Comparison of ENCODE assay signal across 28 cellular contexts in the genomic region with DNA sequence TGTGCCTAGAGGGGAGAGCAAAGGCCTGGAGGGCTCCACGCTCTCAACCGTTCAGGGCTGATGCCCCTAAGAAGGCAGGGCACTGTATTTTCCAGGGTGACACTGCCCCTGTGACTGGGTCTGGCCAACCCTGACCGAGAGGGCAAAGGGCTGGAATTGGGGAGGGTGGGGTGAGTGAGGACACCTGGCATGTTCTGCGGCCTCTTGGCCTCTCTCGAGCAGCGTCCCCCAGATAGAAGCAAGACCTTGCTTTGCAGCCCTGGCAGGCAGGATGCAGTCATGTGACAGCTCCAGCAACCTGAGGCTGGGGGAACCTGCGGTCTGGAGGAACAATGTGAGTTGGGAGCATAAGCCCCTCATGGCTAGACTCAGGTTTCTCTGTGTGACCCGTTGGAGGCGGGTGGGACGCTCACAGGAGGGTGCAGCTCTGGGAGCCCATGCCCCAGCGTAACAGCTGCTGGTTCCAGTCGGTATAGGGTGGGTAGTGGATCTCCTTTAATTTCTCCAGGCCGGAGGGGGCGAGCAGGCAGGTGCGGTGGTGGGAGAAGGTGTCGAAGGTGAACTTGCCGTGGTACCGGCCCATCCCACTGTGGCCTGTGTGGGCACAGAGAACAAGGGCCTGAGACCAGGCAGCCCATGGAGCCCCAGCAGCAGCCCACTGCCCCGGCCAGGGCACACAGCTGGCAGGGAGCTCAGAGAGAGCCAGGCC. TPM values are rescaled to one million over a fixed set of nuclear protein-coding genes. Genes with fewer than 3 reads are reported as not detected.
A peak's percentile ranks its signal among the peaks of the same experiment; 100 is the strongest.
DNase-seq lines count a peak whose midpoint lies in the region; ATAC-seq, FAIRE-seq and TF ChIP-seq lines count a peak whose summit lies in the region.
"Had no signal": no experiment of that assay in that cellular context is flagged by ENCODE, and none has a peak within 500 bp of the region (broad histone marks: within the 10 kb centered on the region; RNA-seq: fewer than 3 reads in every experiment).

No MANE protein-coding gene starts in this region.

- no TSS peak for BruUV-seq in HepG2 (replicated peaks; lab: Mats Ljungman, UMichigan)

- CTCF ChIA-PET in HepG2 (lab: Yijun Ruan, JAX; ENCODE audit: low intra/inter-chr PET ratio, low total read pairs), result no interaction called here

- ATAC-seq in HepG2, result no peak
- no peak for ATAC-seq in HG02798 (IDR thresholded peaks at IDR 0.05; ENCODE audit: poor library complexity, unreplicated experiment)

- H3K4me3 Mint-ChIP-seq in endodermal cell, result no peak overlapping the region
- H3K4me3 Mint-ChIP-seq in neural progenitor cell, result no peak overlapping the region
- no peak overlapping the region for H3K4me3 Mint-ChIP-seq in glutamatergic neuron (ENCODE audit: unreplicated experiment)
- H3K4me3 Mint-ChIP-seq: CD14-positive monocyte, IgD-negative memory B cell had no signal

- H3K4me1 Mint-ChIP-seq in endodermal cell (no peaks in the 10 kb centered on the region), neural progenitor cell (no peaks in the 10 kb centered on the region), glutamatergic neuron (ENCODE audit: low read depth, unreplicated experiment) (no peaks in the 10 kb centered on the region)
- H3K4me1 Mint-ChIP-seq: CD14-positive monocyte had no signal

- H3K4me1 ChIP-seq in liver (ENCODE audit: control insufficient read depth in 4 of 4, insufficient read depth in 4 of 4, low read length in 3 of 4) (peaks cover 0 to 3% (median under 1%) of the 10 kb centered on the region in 4 donors), HepG2 (ENCODE audit: insufficient read depth, low read length) (peaks cover 9% of the 10 kb centered on the region), endodermal cell (ENCODE audit: control insufficient read depth, insufficient read depth, low read length) (no peaks in the 10 kb centered on the region), neural progenitor cell (no peaks in the 10 kb centered on the region)

- H3K36me3 ChIP-seq in liver (ENCODE audit: control insufficient read depth in 4 of 4, insufficient read depth in 3 of 4, low read depth in 1 of 4, low read length in 3 of 4) (no peaks in the 10 kb centered on the region), HepG2 (replicated peaks in 1 of 2; ENCODE audit: control insufficient read depth in 1 of 2, insufficient read depth in 2 of 2, low read length in 2 of 2) (no peaks in the 10 kb centered on the region), endodermal cell (ENCODE audit: control insufficient read depth, insufficient read depth, low read length) (no peaks in the 10 kb centered on the region), neural progenitor cell (no peaks in the 10 kb centered on the region)

- DNase-seq in HepG2 (ENCODE audit: low spot score), result no peak
- peak; percentile 43 for DNase-seq in endodermal cell
- DNase-seq in neural progenitor cell (ENCODE audit: low spot score), result no peak
- no peak for DNase-seq in RPMI8226
- no peak for DNase-seq in superior temporal gyrus (ENCODE audit: extremely low spot score)
- DNase-seq in glutamatergic neuron, result no peak
- DNase-seq: DMS53; EL; GF-D8; GM23248; HCEC 1CT; Kasumi-1; NCI-H1092; NCI-H1436 treated with DMSO at 0.1 percent for 48 hours; NCI-H1930; NCI-H345; NCI-H524; NCI-H774; NK-92 treated with Interleukin-12 subunit alpha and Interleukin-12 subunit beta, amount 100 ng/mL, for 24 hours; SIG-M5; SK-N-SH had no signal

- no peak for FAIRE-seq in HepG2 (lab: Jason Lieb, UNC)
- FAIRE-seq: A204.1, D721Med had no signal

- H3K27me3 ChIP-seq in liver (ENCODE audit: control insufficient read depth in 4 of 4, insufficient read depth in 4 of 4, low read length in 3 of 4) (no peaks in the 10 kb centered on the region), HepG2 (ENCODE audit: control insufficient read depth in 1 of 2, insufficient read depth in 2 of 2, low read length in 2 of 2) (peaks cover 1 to 17% of the 10 kb centered on the region in 2 experiments; a peak in 3 of 5 replicates), endodermal cell (ENCODE audit: control insufficient read depth, insufficient read depth, low read length, poor library complexity, severe bottlenecking) (no peaks in the 10 kb centered on the region), neural progenitor cell (no peaks in the 10 kb centered on the region)

- TF ChIP-seq EP300 in HepG2 (IDR thresholded peaks at IDR 0.05; ENCODE audit: low read depth in 2 of 2, low read length in 2 of 2), result no peak
- TF ChIP-seq EP300 in HepG2 (CRISPR knock-in tag; IDR thresholded peaks at IDR 0.05; ENCODE audit: borderline replicate concordance), result no peak

- H3K36me3 Mint-ChIP-seq in endodermal cell (ENCODE audit: low read depth), result no peaks in the 10 kb centered on the region
- no peaks in the 10 kb centered on the region for H3K36me3 Mint-ChIP-seq in neural progenitor cell
- H3K36me3 Mint-ChIP-seq in glutamatergic neuron (ENCODE audit: unreplicated experiment), result no peaks in the 10 kb centered on the region
- H3K36me3 Mint-ChIP-seq: CD14-positive monocyte, IgD-negative memory B cell had no signal

- H3K27me3 Mint-ChIP-seq in endodermal cell (ENCODE audit: insufficient read depth) (peaks cover 3% of the 10 kb centered on the region), neural progenitor cell (ENCODE audit: insufficient read depth, low read depth) (peaks cover 5% of the 10 kb centered on the region), glutamatergic neuron (ENCODE audit: unreplicated experiment) (peaks cover 3% of the 10 kb centered on the region)

- H3K9me3 ChIP-seq in liver (ENCODE audit: control insufficient read depth in 4 of 4, low read length in 3 of 4) (no peaks in the 10 kb centered on the region), HepG2 (ENCODE audit: low read length) (no peaks in the 10 kb centered on the region), endodermal cell (ENCODE audit: control insufficient read depth, low read length) (no peaks in the 10 kb centered on the region), neural progenitor cell (ENCODE audit: low read depth) (no peaks in the 10 kb centered on the region)
- H3K9me3 ChIP-seq: SK-N-SH had no signal

- TF ChIP-seq CTCF in liver (IDR thresholded peaks at IDR 0.05; ENCODE audit: low read depth, low read length, missing input control) (no peak), HepG2 (CRISPR knock-in tag; IDR thresholded peaks at IDR 0.05) (no peak), endodermal cell (conservative IDR thresholded peaks at IDR 0.05) (no peak), neural progenitor cell (IDR thresholded peaks at IDR 0.05) (no peak), glutamatergic neuron (IDR thresholded peaks at IDR 0.05; ENCODE audit: partially characterized antibody, unreplicated experiment) (no peak)

- H3K4me2 ChIP-seq in HepG2 (ENCODE audit: low read depth, low read length) (no peak overlapping the region), neural progenitor cell (no peak overlapping the region)
- H3K4me2 ChIP-seq: SK-N-SH had no signal

- H3K9ac ChIP-seq in liver (ENCODE audit: low read depth in 1 of 2, low read length in 2 of 2) (no peak overlapping the region), HepG2 (ENCODE audit: insufficient read depth, low read depth, low read length) (no peak overlapping the region), endodermal cell (ENCODE audit: extremely low read depth, low read length, poor library complexity, severe bottlenecking) (no peak overlapping the region), neural progenitor cell (no peak overlapping the region)
- H3K9ac ChIP-seq: GM23248, SK-N-SH had no signal

- no peak overlapping the region for H3K27ac ChIP-seq in liver (ENCODE audit: low read depth in 1 of 2, low read length in 2 of 2)
- no peak overlapping the region for H3K27ac ChIP-seq in HepG2 (ENCODE audit: extremely low read length, insufficient read depth, low read length)
- H3K27ac ChIP-seq in endodermal cell (ENCODE audit: low read depth, low read length), result no peak overlapping the region
- no peak overlapping the region for H3K27ac ChIP-seq in neural progenitor cell
- H3K27ac ChIP-seq: GM23248 had no signal

- no peak overlapping the region for H3K4me3 ChIP-seq in liver (ENCODE audit: low read depth in 1 of 3, low read length in 3 of 3)
- H3K4me3 ChIP-seq in HepG2 (replicated peaks in 1 of 3; ENCODE audit: insufficient read depth in 1 of 3, low read depth in 2 of 3, low read length in 3 of 3), result no peak overlapping the region
- no peak overlapping the region for H3K4me3 ChIP-seq in endodermal cell (ENCODE audit: low read length)
- H3K4me3 ChIP-seq in neural progenitor cell, result no peak overlapping the region
- H3K4me3 ChIP-seq: GM23248 had no signal

- no peak for TF ChIP-seq RAD21 in liver (IDR thresholded peaks at IDR 0.05)
- no peak for TF ChIP-seq RAD21 in HepG2 (CRISPR knock-in tag; IDR thresholded peaks at IDR 0.05)

- TF ChIP-seq POLR2A in HepG2 (IDR thresholded peaks at IDR 0.05; ENCODE audit: insufficient read depth in 1 of 2, low read depth in 2 of 2, low read length in 2 of 2), result no peak

- H3F3A ChIP-seq in neural progenitor cell (ENCODE audit: low read depth), result no peaks in the 10 kb centered on the region

- intact Hi-C loops in HepG2 (cut with micrococcal nuclease; ENCODE audit: unreplicated experiment), result no loop called here

- POLR2A ChIA-PET in HepG2 (lab: Yijun Ruan, JAX), result no interaction called here

- peaks cover 12% of the 10 kb centered on the region for H3K9me3 Mint-ChIP-seq in endodermal cell
- no peaks in the 10 kb centered on the region for H3K9me3 Mint-ChIP-seq in neural progenitor cell
- H3K9me3 Mint-ChIP-seq in glutamatergic neuron (ENCODE audit: unreplicated experiment), result no peaks in the 10 kb centered on the region
- H3K9me3 Mint-ChIP-seq: IgD-negative memory B cell had no signal

- 77% methylated on average over 19 of the region's 19 CpGs for WGBS in liver
- WGBS in HepG2 (ENCODE audit: low lambda C conversion rate), result 68% methylated on average over 10 of the region's 19 CpGs
- 91 to 97% methylated on average over 16 to 19 of the region's 19 CpGs for WGBS in endodermal cell (ENCODE audit: insufficient coverage in 1 of 2, insufficient read length in 1 of 2), 2 experiments

- no peaks in the 10 kb centered on the region for H4K20me1 ChIP-seq in HepG2 (ENCODE audit: insufficient read depth, low read length)
- no peaks in the 10 kb centered on the region for H4K20me1 ChIP-seq in neural progenitor cell (ENCODE audit: low read depth)

- H3K27ac Mint-ChIP-seq in endodermal cell (no peak overlapping the region), neural progenitor cell (no peak overlapping the region), glutamatergic neuron (ENCODE audit: unreplicated experiment) (no peak overlapping the region)
- H3K27ac Mint-ChIP-seq: CD14-positive monocyte, IgD-negative memory B cell had no signal

- H3K79me2 ChIP-seq in HepG2 (ENCODE audit: insufficient read depth, low read length) (no peaks in the 10 kb centered on the region), neural progenitor cell (ENCODE audit: low read depth) (no peaks in the 10 kb centered on the region)

- in situ Hi-C loops in HepG2 (cut with HindIII; ENCODE audit: extremely low pct_ligation_motif_present, low pct_unique_long_range_greater_than_20kb), result loop anchor here (25.0 kb wide), 1 partner anchor 124 kb away; no protein-coding TSS in a partner anchor

- no peak overlapping the region for H2AFZ ChIP-seq in HepG2 (ENCODE audit: low read length)
- H2AFZ ChIP-seq in neural progenitor cell (replicated peaks), result peak overlapping the region; percentile 50
- H2AFZ ChIP-seq: GM23248 had no signal

RNA-seq across cellular contexts. Expression of a gene that starts 11.5 kb away (rescaled TPM):
- total RNA-seq in liver (not detected), HepG2 (2016; rRNA removed; fragmentation: Illumina TruSeq; extraction: Trizol) (not detected in 2 replicates), endodermal cell (not detected), neural progenitor cell (ENCODE audit: low replicate concordance) (not detected in 2 replicates), glutamatergic neuron (ENCODE audit: unreplicated experiment) (not detected)
- polyA plus RNA-seq in liver (not detected), HepG2 (2011; rRNA removed) (not detected in 2 replicates)
- not detected in 2 replicates for total RNA-seq in HepG2 (2016; cell fraction: cytosol; rRNA removed; fragmentation: Illumina TruSeq; extraction: Trizol; ENCODE audit: low read depth)
- total RNA-seq in HepG2 (2016; cell fraction: insoluble cytoplasmic fraction; rRNA removed; fragmentation: Illumina TruSeq; extraction: Trizol), result not detected in 2 replicates
- total RNA-seq in HepG2 (2016; cell fraction: membrane; rRNA removed; fragmentation: Illumina TruSeq; extraction: Trizol), result not detected in 2 replicates
- not detected in 2 replicates for total RNA-seq in HepG2 (2016; cell fraction: nucleus; rRNA removed; fragmentation: Illumina TruSeq; extraction: Trizol)
- not detected in 2 replicates for polyA plus RNA-seq in HepG2 (2011; cell fraction: cytosol; rRNA removed)
- polyA plus RNA-seq in HepG2 (2011; cell fraction: nucleus; rRNA removed), result not detected in 2 replicates
- not detected in 2 replicates for polyA plus RNA-seq in HepG2 (2012)
- not detected in 2 replicates for polyA plus RNA-seq in HepG2 (2016; cell fraction: cytosol; fragmentation: Illumina TruSeq; extraction: Trizol; ENCODE audit: low read depth)
- not detected in 2 replicates for polyA plus RNA-seq in HepG2 (2016; cell fraction: insoluble cytoplasmic fraction; fragmentation: Illumina TruSeq; extraction: Trizol; ENCODE audit: low read depth)
- not detected in 2 replicates for polyA plus RNA-seq in HepG2 (2016; cell fraction: membrane; fragmentation: Illumina TruSeq; extraction: Trizol; ENCODE audit: low read depth)
- polyA plus RNA-seq in HepG2 (2016; cell fraction: nucleus; fragmentation: Illumina TruSeq; extraction: Trizol; ENCODE audit: insufficient read depth, low read depth), result not detected in 2 replicates
- not detected in 2 replicates for polyA minus RNA-seq in HepG2 (2011; rRNA and poly(A)+ RNA removed; ENCODE audit: low replicate concordance)
- not detected in 2 replicates for polyA minus RNA-seq in HepG2 (2011; cell fraction: cytosol; rRNA and poly(A)+ RNA removed)
- not detected in 2 replicates for polyA minus RNA-seq in HepG2 (2011; cell fraction: nucleus; rRNA and poly(A)+ RNA removed)
- polyA plus RNA-seq in endodermal cell (2013, experiment 1 of 2), result not detected
- not detected for polyA plus RNA-seq in endodermal cell (2013, experiment 2 of 2)
- total RNA-seq: GM23248, MCF 10A had no signal
- polyA plus RNA-seq: CD14-positive monocyte, GM23248, IgD-negative memory B cell, SK-N-SH had no signal

RNA-seq across cellular contexts. Expression of a gene that starts 12.4 kb away (rescaled TPM):
- 1 to 10 TPM; 2.7 to 5.8 TPM for total RNA-seq in liver
- polyA plus RNA-seq in liver, result 10 to 100 TPM in 1 of 2 donors, 1 to 10 TPM in 1; 9.4 to 12.9 TPM
- total RNA-seq in HepG2 (2016; rRNA removed; fragmentation: Illumina TruSeq; extraction: Trizol), result 3.3 and 3.4 TPM in 2 replicates
- 1.1 and 1.2 TPM in 2 replicates for total RNA-seq in HepG2 (2016; cell fraction: cytosol; rRNA removed; fragmentation: Illumina TruSeq; extraction: Trizol; ENCODE audit: low read depth)
- 3.4 and 4.0 TPM in 2 replicates for total RNA-seq in HepG2 (2016; cell fraction: insoluble cytoplasmic fraction; rRNA removed; fragmentation: Illumina TruSeq; extraction: Trizol)
- total RNA-seq in HepG2 (2016; cell fraction: membrane; rRNA removed; fragmentation: Illumina TruSeq; extraction: Trizol), result 1.5 and 1.9 TPM in 2 replicates
- 1.6 and 1.7 TPM in 2 replicates for total RNA-seq in HepG2 (2016; cell fraction: nucleus; rRNA removed; fragmentation: Illumina TruSeq; extraction: Trizol)
- polyA plus RNA-seq in HepG2 (2011; rRNA removed), result 3.7 and 7.6 TPM in 2 replicates
- polyA plus RNA-seq in HepG2 (2011; cell fraction: cytosol; rRNA removed), result 3.7 and 4.0 TPM in 2 replicates
- 8.6 and 13.6 TPM in 2 replicates for polyA plus RNA-seq in HepG2 (2011; cell fraction: nucleus; rRNA removed)
- 3.9 and 4.4 TPM in 2 replicates for polyA plus RNA-seq in HepG2 (2012)
- polyA plus RNA-seq in HepG2 (2016; cell fraction: cytosol; fragmentation: Illumina TruSeq; extraction: Trizol; ENCODE audit: low read depth), result 0.75 and 1.2 TPM in 2 replicates
- polyA plus RNA-seq in HepG2 (2016; cell fraction: insoluble cytoplasmic fraction; fragmentation: Illumina TruSeq; extraction: Trizol; ENCODE audit: low read depth), result 3.5 and 4.2 TPM in 2 replicates
- 1.7 and 1.9 TPM in 2 replicates for polyA plus RNA-seq in HepG2 (2016; cell fraction: membrane; fragmentation: Illumina TruSeq; extraction: Trizol; ENCODE audit: low read depth)
- polyA plus RNA-seq in HepG2 (2016; cell fraction: nucleus; fragmentation: Illumina TruSeq; extraction: Trizol; ENCODE audit: insufficient read depth, low read depth), result 6.5 and 6.8 TPM in 2 replicates
- 3.0 TPM in 1 of 2 replicates, not detected in the other for polyA minus RNA-seq in HepG2 (2011; rRNA and poly(A)+ RNA removed; ENCODE audit: low replicate concordance)
- polyA minus RNA-seq in HepG2 (2011; cell fraction: cytosol; rRNA and poly(A)+ RNA removed), result 2.1 and 2.2 TPM in 2 replicates
- 0.90 and 1.1 TPM in 2 replicates for polyA minus RNA-seq in HepG2 (2011; cell fraction: nucleus; rRNA and poly(A)+ RNA removed)
- under 1 TPM; 0.20 to 0.71 TPM for total RNA-seq in endodermal cell
- not detected for polyA plus RNA-seq in endodermal cell (2013, experiment 1 of 2)
- polyA plus RNA-seq in endodermal cell (2013, experiment 2 of 2), result not detected
- total RNA-seq in neural progenitor cell (ENCODE audit: low replicate concordance), result not detected in 2 replicates
- not detected for total RNA-seq in glutamatergic neuron (ENCODE audit: unreplicated experiment)
- total RNA-seq: GM23248, MCF 10A had no signal
- polyA plus RNA-seq: GM23248, SK-N-SH had no signal

RNA-seq across cellular contexts. Expression of a gene that starts 23.4 kb away (rescaled TPM):
- total RNA-seq in liver (not detected), HepG2 (2016; rRNA removed; fragmentation: Illumina TruSeq; extraction: Trizol) (0.17 and 0.27 TPM in 2 replicates), endodermal cell (not detected), neural progenitor cell (ENCODE audit: low replicate concordance) (not detected in 2 replicates), glutamatergic neuron (ENCODE audit: unreplicated experiment) (not detected)
- polyA plus RNA-seq in liver (under 1 TPM; 0.12 to 0.43 TPM), HepG2 (2011; rRNA removed) (1.7 and 3.1 TPM in 2 replicates)
- total RNA-seq in HepG2 (2016; cell fraction: cytosol; rRNA removed; fragmentation: Illumina TruSeq; extraction: Trizol; ENCODE audit: low read depth), result not detected in 2 replicates
- total RNA-seq in HepG2 (2016; cell fraction: insoluble cytoplasmic fraction; rRNA removed; fragmentation: Illumina TruSeq; extraction: Trizol), result 0.15 and 0.45 TPM in 2 replicates
- 0.15 and 0.28 TPM in 2 replicates for total RNA-seq in HepG2 (2016; cell fraction: membrane; rRNA removed; fragmentation: Illumina TruSeq; extraction: Trizol)
- 0.25 and 0.31 TPM in 2 replicates for total RNA-seq in HepG2 (2016; cell fraction: nucleus; rRNA removed; fragmentation: Illumina TruSeq; extraction: Trizol)
- polyA plus RNA-seq in HepG2 (2011; cell fraction: cytosol; rRNA removed), result 1.5 and 2.1 TPM in 2 replicates
- polyA plus RNA-seq in HepG2 (2011; cell fraction: nucleus; rRNA removed), result 2.4 and 3.7 TPM in 2 replicates
- polyA plus RNA-seq in HepG2 (2012), result 1.1 and 4.1 TPM in 2 replicates
- 0.36 and 0.74 TPM in 2 replicates for polyA plus RNA-seq in HepG2 (2016; cell fraction: cytosol; fragmentation: Illumina TruSeq; extraction: Trizol; ENCODE audit: low read depth)
- 0.87 and 1.3 TPM in 2 replicates for polyA plus RNA-seq in HepG2 (2016; cell fraction: insoluble cytoplasmic fraction; fragmentation: Illumina TruSeq; extraction: Trizol; ENCODE audit: low read depth)
- polyA plus RNA-seq in HepG2 (2016; cell fraction: membrane; fragmentation: Illumina TruSeq; extraction: Trizol; ENCODE audit: low read depth), result 0.65 and 0.89 TPM in 2 replicates
- 0.82 and 1.00 TPM in 2 replicates for polyA plus RNA-seq in HepG2 (2016; cell fraction: nucleus; fragmentation: Illumina TruSeq; extraction: Trizol; ENCODE audit: insufficient read depth, low read depth)
- 0.72 TPM in 1 of 2 replicates, not detected in the other for polyA minus RNA-seq in HepG2 (2011; rRNA and poly(A)+ RNA removed; ENCODE audit: low replicate concordance)
- polyA minus RNA-seq in HepG2 (2011; cell fraction: cytosol; rRNA and poly(A)+ RNA removed), result 0.62 and 1.3 TPM in 2 replicates
- polyA minus RNA-seq in HepG2 (2011; cell fraction: nucleus; rRNA and poly(A)+ RNA removed), result 0.26 TPM in 1 of 2 replicates, not detected in the other
- polyA plus RNA-seq in endodermal cell (2013, experiment 1 of 2), result 1.7 TPM
- 1.7 TPM for polyA plus RNA-seq in endodermal cell (2013, experiment 2 of 2)
- total RNA-seq: GM23248, MCF 10A had no signal
- polyA plus RNA-seq: CD14-positive monocyte, GM23248, IgD-negative memory B cell, SK-N-SH had no signal

RNA-seq across cellular contexts. Expression of a gene that starts 33.2 kb away (rescaled TPM):
- 10 to 100 TPM; 19.5 to 19.6 TPM for total RNA-seq in liver
- 10 to 100 TPM; 29.3 to 66.9 TPM for polyA plus RNA-seq in liver
- 18.0 and 25.8 TPM in 2 replicates for total RNA-seq in HepG2 (2016; rRNA removed; fragmentation: Illumina TruSeq; extraction: Trizol)
- 20.3 and 23.2 TPM in 2 replicates for total RNA-seq in HepG2 (2016; cell fraction: cytosol; rRNA removed; fragmentation: Illumina TruSeq; extraction: Trizol; ENCODE audit: low read depth)
- 15.4 and 25.8 TPM in 2 replicates for total RNA-seq in HepG2 (2016; cell fraction: insoluble cytoplasmic fraction; rRNA removed; fragmentation: Illumina TruSeq; extraction: Trizol)
- total RNA-seq in HepG2 (2016; cell fraction: membrane; rRNA removed; fragmentation: Illumina TruSeq; extraction: Trizol), result 20.1 and 24.5 TPM in 2 replicates
- 14.1 and 16.1 TPM in 2 replicates for total RNA-seq in HepG2 (2016; cell fraction: nucleus; rRNA removed; fragmentation: Illumina TruSeq; extraction: Trizol)
- polyA plus RNA-seq in HepG2 (2011; rRNA removed), result 6.7 and 7.8 TPM in 2 replicates
- polyA plus RNA-seq in HepG2 (2011; cell fraction: cytosol; rRNA removed), result 4.9 and 12.5 TPM in 2 replicates
- polyA plus RNA-seq in HepG2 (2011; cell fraction: nucleus; rRNA removed), result 38.1 and 38.7 TPM in 2 replicates
- polyA plus RNA-seq in HepG2 (2012), result 13.5 and 13.9 TPM in 2 replicates
- 26.1 and 30.7 TPM in 2 replicates for polyA plus RNA-seq in HepG2 (2016; cell fraction: cytosol; fragmentation: Illumina TruSeq; extraction: Trizol; ENCODE audit: low read depth)
- polyA plus RNA-seq in HepG2 (2016; cell fraction: insoluble cytoplasmic fraction; fragmentation: Illumina TruSeq; extraction: Trizol; ENCODE audit: low read depth), result 20.3 and 26.5 TPM in 2 replicates
- polyA plus RNA-seq in HepG2 (2016; cell fraction: membrane; fragmentation: Illumina TruSeq; extraction: Trizol; ENCODE audit: low read depth), result 20.2 and 22.8 TPM in 2 replicates
- polyA plus RNA-seq in HepG2 (2016; cell fraction: nucleus; fragmentation: Illumina TruSeq; extraction: Trizol; ENCODE audit: insufficient read depth, low read depth), result 27.4 and 28.8 TPM in 2 replicates
- 11.2 and 17.2 TPM in 2 replicates for polyA minus RNA-seq in HepG2 (2011; rRNA and poly(A)+ RNA removed; ENCODE audit: low replicate concordance)
- 5.1 and 6.1 TPM in 2 replicates for polyA minus RNA-seq in HepG2 (2011; cell fraction: cytosol; rRNA and poly(A)+ RNA removed)
- polyA minus RNA-seq in HepG2 (2011; cell fraction: nucleus; rRNA and poly(A)+ RNA removed), result 11.8 and 16.4 TPM in 2 replicates
- 10 to 100 TPM in 1 of 2 donors, 1 to 10 TPM in 1; 9.5 to 13.1 TPM for total RNA-seq in endodermal cell
- 13.6 TPM for polyA plus RNA-seq in endodermal cell (2013, experiment 1 of 2)
- 13.4 TPM for polyA plus RNA-seq in endodermal cell (2013, experiment 2 of 2)
- 1.6 and 4.1 TPM in 2 replicates for total RNA-seq in neural progenitor cell (ENCODE audit: low replicate concordance)
- total RNA-seq in glutamatergic neuron (ENCODE audit: unreplicated experiment), result 5.8 TPM

RNA-seq across cellular contexts. Expression of a gene that starts 56.2 kb away (rescaled TPM):
- 100 to 1,000 TPM in 1 of 2 donors, 10 to 100 TPM in 1; 83.6 to 162 TPM for total RNA-seq in liver
- 100 to 1,000 TPM; 163 to 172 TPM for polyA plus RNA-seq in liver
- total RNA-seq in HepG2 (2016; rRNA removed; fragmentation: Illumina TruSeq; extraction: Trizol), result 137 and 140 TPM in 2 replicates
- 56.4 and 57.7 TPM in 2 replicates for total RNA-seq in HepG2 (2016; cell fraction: cytosol; rRNA removed; fragmentation: Illumina TruSeq; extraction: Trizol; ENCODE audit: low read depth)
- total RNA-seq in HepG2 (2016; cell fraction: insoluble cytoplasmic fraction; rRNA removed; fragmentation: Illumina TruSeq; extraction: Trizol), result 130 and 141 TPM in 2 replicates
- 58.9 and 72.8 TPM in 2 replicates for total RNA-seq in HepG2 (2016; cell fraction: membrane; rRNA removed; fragmentation: Illumina TruSeq; extraction: Trizol)
- total RNA-seq in HepG2 (2016; cell fraction: nucleus; rRNA removed; fragmentation: Illumina TruSeq; extraction: Trizol), result 73.7 and 87.9 TPM in 2 replicates
- polyA plus RNA-seq in HepG2 (2011; rRNA removed), result 88.9 and 92.4 TPM in 2 replicates
- polyA plus RNA-seq in HepG2 (2011; cell fraction: cytosol; rRNA removed), result 80.9 and 124 TPM in 2 replicates
- polyA plus RNA-seq in HepG2 (2011; cell fraction: nucleus; rRNA removed), result 241 and 294 TPM in 2 replicates
- 86.7 and 89.4 TPM in 2 replicates for polyA plus RNA-seq in HepG2 (2012)
- 41.2 and 47.2 TPM in 2 replicates for polyA plus RNA-seq in HepG2 (2016; cell fraction: cytosol; fragmentation: Illumina TruSeq; extraction: Trizol; ENCODE audit: low read depth)
- polyA plus RNA-seq in HepG2 (2016; cell fraction: insoluble cytoplasmic fraction; fragmentation: Illumina TruSeq; extraction: Trizol; ENCODE audit: low read depth), result 109 and 121 TPM in 2 replicates
- 38.1 and 45.1 TPM in 2 replicates for polyA plus RNA-seq in HepG2 (2016; cell fraction: membrane; fragmentation: Illumina TruSeq; extraction: Trizol; ENCODE audit: low read depth)
- 169 and 179 TPM in 2 replicates for polyA plus RNA-seq in HepG2 (2016; cell fraction: nucleus; fragmentation: Illumina TruSeq; extraction: Trizol; ENCODE audit: insufficient read depth, low read depth)
- 124 and 164 TPM in 2 replicates for polyA minus RNA-seq in HepG2 (2011; rRNA and poly(A)+ RNA removed; ENCODE audit: low replicate concordance)
- 50.1 and 58.7 TPM in 2 replicates for polyA minus RNA-seq in HepG2 (2011; cell fraction: cytosol; rRNA and poly(A)+ RNA removed)
- 52.5 and 56.4 TPM in 2 replicates for polyA minus RNA-seq in HepG2 (2011; cell fraction: nucleus; rRNA and poly(A)+ RNA removed)
- 100 to 1,000 TPM; 135 to 160 TPM for total RNA-seq in endodermal cell
- 138 TPM for polyA plus RNA-seq in endodermal cell (2013, experiment 1 of 2)
- polyA plus RNA-seq in endodermal cell (2013, experiment 2 of 2), result 109 TPM
- 71.0 and 137 TPM in 2 replicates for total RNA-seq in neural progenitor cell (ENCODE audit: low replicate concordance)
- total RNA-seq in glutamatergic neuron (ENCODE audit: unreplicated experiment), result 216 TPM
